Comparison of ENCODE assay signal across 28 cellular contexts in genomic region chr18:60667016-60667415, GRCh38.
"Had no signal": no experiment of that assay in that cellular context is flagged by ENCODE, and none has a peak within 500 bp of the region (broad histone marks: within the 10 kb centered on the region; RNA-seq: fewer than 3 reads in every experiment).

No MANE protein-coding gene starts in this region.

- H3K27me3 ChIP-seq: adrenal gland, body of pancreas, esophagus muscularis mucosa, right atrium auricular region, uterus had no signal

- H3K36me3 ChIP-seq: adrenal gland, esophagus muscularis mucosa, left ventricle myocardium inferior, right atrium auricular region, uterus, WERI-Rb-1 had no signal

- H3K27ac ChIP-seq: adrenal gland, body of pancreas, coronary artery, esophagus muscularis mucosa, left ventricle myocardium inferior, right atrium auricular region, uterus, WERI-Rb-1 had no signal

- ATAC-seq: activated CD4-positive, CD25-positive, alpha-beta regulatory T cell treated with anti-CD3 and anti-CD28 coated beads, Interleukin-2, amount 50 U/mL, for 24 hours; body of pancreas; mucosa of descending colon; natural killer cell treated with Interleukin-12 subunit alpha and Interleukin-12 subunit beta and Interleukin-15 and Interleukin-18, amount 100 ng/mL, for 72 hours; stimulated activated memory B cell treated with anti-CD40 and anti-IgM and Interleukin-4, amounts not matched to agents 10 μg/mL and 1 μg/mL and 100 μg/mL, for 72 hours; stimulated activated naive CD8-positive, alpha-beta T cell treated with anti-CD3 and anti-CD28 coated beads, Interleukin-15, amount 100 ng/mL, for 72 hours had no signal

- H3K4me1 ChIP-seq: adrenal gland, body of pancreas, esophagus muscularis mucosa, left ventricle myocardium inferior, right atrium auricular region, uterus had no signal

- H3K9me3 ChIP-seq: adrenal gland, body of pancreas, esophagus muscularis mucosa, left ventricle myocardium inferior, mucosa of descending colon, right atrium auricular region, uterus had no signal

- DNase-seq: activated CD4-positive, alpha-beta T cell treated with anti-CD3 and anti-CD28 coated beads for 48 hours; activated CD4-positive, alpha-beta T cell treated with anti-CD3 and anti-CD28 coated beads, Interleukin-2, amount 50 U/mL, for 48 hours; activated CD8-positive, alpha-beta memory T cell treated with anti-CD3 and anti-CD28 coated beads for 24 hours; activated effector memory CD4-positive, alpha-beta T cell treated with Interleukin-2 at 50 U/mL for 16 hours; activated naive CD4-positive, alpha-beta T cell treated with anti-CD3 and anti-CD28 coated beads for 36 hours; activated naive CD8-positive, alpha-beta T cell treated with anti-CD3 and anti-CD28 coated beads for 36 hours; adrenal gland; aorta; body of pancreas; foreskin melanocyte; left ventricle myocardium inferior; mucosa of descending colon; stimulated activated CD4-positive, alpha-beta T cell treated with anti-CD3 and anti-CD28 coated beads, Interleukin-1b, Interleukin-23, amount 100 ng/mL, for 48 hours; stimulated activated CD4-positive, alpha-beta T cell treated with anti-CD3 and anti-CD28 coated beads, Interleukin-4, amount 100 ng/mL, for 4 hours; stimulated activated CD8-positive, alpha-beta memory T cell treated with anti-CD3 and anti-CD28 coated beads, Interleukin-4, amount 100 ng/mL, for 48 hours; stimulated activated naive CD8-positive, alpha-beta T cell treated with anti-CD3 and anti-CD28 coated beads, Interleukin-15, amount 100 ng/mL, for 72 hours; substantia nigra; T1000; uterus; WERI-Rb-1 had no signal

- H3K4me3 ChIP-seq: adrenal gland, body of pancreas, coronary artery, esophagus muscularis mucosa, left ventricle myocardium inferior, lung, mucosa of descending colon, right atrium auricular region, smooth muscle cell, uterus had no signal
